14 cellular contexts compared by ENCODE assay signal in the genomic region with DNA sequence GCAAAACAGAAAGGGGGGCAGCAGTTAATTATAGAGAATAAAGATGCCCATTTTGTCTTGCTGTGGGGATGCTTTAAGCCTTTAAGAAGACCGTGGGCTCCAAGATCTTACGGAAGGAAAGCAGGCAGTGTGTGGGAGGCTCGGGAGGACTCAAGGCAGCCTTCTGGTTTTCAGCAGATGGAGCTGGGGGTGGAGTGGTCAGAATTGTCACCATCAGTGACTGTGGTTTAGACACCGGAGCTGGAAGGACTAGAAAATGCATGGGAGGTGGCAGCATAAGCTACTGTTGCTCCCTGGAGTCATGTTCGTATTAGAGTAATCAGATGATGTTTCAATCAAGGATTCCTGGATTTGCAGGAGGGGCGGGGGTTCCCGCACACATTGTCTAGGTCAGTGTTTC. TPM values are rescaled to one million over a fixed set of nuclear protein-coding genes. Genes with fewer than 3 reads are reported as not detected.
DNase-seq lines count a peak whose midpoint lies in the region; ATAC-seq, FAIRE-seq and TF ChIP-seq lines count a peak whose summit lies in the region.
"Had no signal": no experiment of that assay in that cellular context is flagged by ENCODE, and none has a peak within 500 bp of the region (broad histone marks: within the 10 kb centered on the region; RNA-seq: fewer than 3 reads in every experiment).

No MANE protein-coding gene starts in this region.

- H3K27ac ChIP-seq in cingulate gyrus (ENCODE audit: low read depth, low read length) = peak overlapping the region; percentile 19
- H3K27ac ChIP-seq: BLaER1 treated with 17β-estradiol and CSF1 and Interleukin-3, amounts not matched to agents 10 nM and 100 nM; HL-60 had no signal

- no peak overlapping the region for H3K4me3 ChIP-seq in NB4 (ENCODE audit: low read depth, low read length)
- H3K4me3 ChIP-seq: BLaER1 treated with 17β-estradiol and CSF1 and Interleukin-3, amounts not matched to agents 10 nM and 100 nM had no signal

- DNase-seq in NB4 (ENCODE audit: low read depth) (peak; percentile 10), occipital lobe (lab: John Stamatoyannopoulos, UW) (peak; percentile 52), putamen (ENCODE audit: low spot score) (no peak), DMS 273 treated with DMSO at 0.1 percent for 48 hours (lab: John Stamatoyannopoulos, UW) (no peak), GM12891 (ENCODE audit: insufficient read length, low spot score) (no peak)
- DNase-seq: ACHN; CD4-positive, CD25-positive, alpha-beta regulatory T cell; GOT3; H9 had no signal

- TF ChIP-seq CTCF in NB4 (IDR thresholded peaks at IDR 0.05; ENCODE audit: low read depth, low read length) = no peak

- no peak for FAIRE-seq in GM12891 (lab: Jason Lieb, UNC)
- FAIRE-seq: GM18507 had no signal

- ATAC-seq in HG02970 (IDR thresholded peaks at IDR 0.05; ENCODE audit: low FRiP score, unreplicated experiment) = no peak

- TF ChIP-seq POLR2A in NB4 (IDR thresholded peaks at IDR 0.05; ENCODE audit: extremely low read depth, insufficient read length) (no peak), GM12891 (IDR thresholded peaks at IDR 0.05; ENCODE audit: low read depth, low read length) (no peak)

TF ChIP-seq in GM12891, 5 proteins besides CTCF, POLR2A, EP300 and RAD21:
- no peak for TF ChIP-seq POLR2AphosphoS5 (IDR thresholded peaks at IDR 0.05; ENCODE audit: low read depth, low read length)
- TF ChIP-seq POU2F2 (IDR thresholded peaks at IDR 0.05; ENCODE audit: low read depth, low read length) = no peak
- no peak for TF ChIP-seq SPI1 (IDR thresholded peaks at IDR 0.05; ENCODE audit: low read depth, low read length)
- TF ChIP-seq PAX5 (IDR thresholded peaks at IDR 0.05; ENCODE audit: insufficient read depth, low read length, severe bottlenecking) = no peak
- TF ChIP-seq TAF1 (IDR thresholded peaks at IDR 0.05; ENCODE audit: low read depth, low read length) = no peak

RNA-seq across cellular contexts. Expression of a gene that starts 3.7 kb away (rescaled TPM):
- 40.7 TPM for total RNA-seq in occipital lobe
- 66.3 TPM for polyA plus RNA-seq in GM12891 (2012; ENCODE audit: low read depth, missing spikeins)

Comparison
In these comparisons a context has a peak if more than half of its experiments do, and no peak if none do; other contexts are left out.
1. DNase-seq: peak in NB4 (single experiment) and occipital lobe (single experiment); none in putamen (single experiment), DMS 273 treated with DMSO at 0.1 percent for 48 hours (single experiment) and GM12891 (single experiment).